1 cellular context compared by ENCODE assay signal in the genomic region with DNA sequence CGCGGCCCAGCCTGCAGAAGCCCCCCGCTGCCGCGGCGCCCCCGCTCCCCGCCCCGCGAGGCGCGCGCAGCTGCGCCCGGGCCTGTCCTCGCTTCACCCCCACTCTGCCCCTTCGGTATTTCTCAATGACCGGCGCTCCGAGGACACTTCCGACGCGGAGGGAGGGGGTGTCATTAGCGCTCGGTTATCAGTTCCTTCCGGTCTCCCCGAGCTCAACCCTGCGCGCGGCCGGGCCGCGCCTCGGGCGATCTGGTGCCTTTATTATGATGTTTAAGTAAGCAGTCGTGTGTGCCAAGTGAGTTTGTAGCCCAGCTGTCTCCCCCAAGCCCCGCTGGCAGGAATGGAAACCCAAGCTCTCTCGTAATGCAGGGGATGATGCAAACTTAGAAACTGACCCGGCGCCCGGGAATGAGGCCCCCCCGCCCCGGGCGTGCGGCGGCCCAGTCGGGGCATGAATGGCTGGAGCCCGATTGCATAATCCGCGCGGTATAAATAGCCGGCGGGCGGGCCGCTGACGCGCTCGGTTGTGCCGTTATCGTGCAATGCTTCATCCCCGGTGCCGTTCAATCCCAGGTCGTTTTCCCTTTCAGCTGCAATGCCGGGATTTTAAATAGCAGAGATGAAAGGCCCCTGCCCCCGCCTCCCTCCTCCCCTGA.
TF ChIP-seq lines count a peak whose summit lies in the region.

No MANE protein-coding gene starts in this region.

TF ChIP-seq in K562, 482 proteins besides CTCF, POLR2A, EP300 and RAD21 (continued from another document and continues in another):
- no peak for TF ChIP-seq NCOA4 (IDR thresholded peaks at IDR 0.05; ENCODE audit: partially characterized antibody)
- no peak for TF ChIP-seq ZSCAN29 (IDR thresholded peaks at IDR 0.05)
- TF ChIP-seq POLR3A (IDR thresholded peaks at IDR 0.05; ENCODE audit: borderline replicate concordance, extremely low read depth, insufficient read depth, insufficient read length): no peak
- no peak for TF ChIP-seq KLF13 (tag; IDR thresholded peaks at IDR 0.05; ENCODE audit: borderline replicate concordance, low read depth)
- TF ChIP-seq CBFB (CRISPR knock-in tag; IDR thresholded peaks at IDR 0.05): peak; percentile 50; the same call in 1 of the 2 replicates
- TF ChIP-seq, protein P1, sequence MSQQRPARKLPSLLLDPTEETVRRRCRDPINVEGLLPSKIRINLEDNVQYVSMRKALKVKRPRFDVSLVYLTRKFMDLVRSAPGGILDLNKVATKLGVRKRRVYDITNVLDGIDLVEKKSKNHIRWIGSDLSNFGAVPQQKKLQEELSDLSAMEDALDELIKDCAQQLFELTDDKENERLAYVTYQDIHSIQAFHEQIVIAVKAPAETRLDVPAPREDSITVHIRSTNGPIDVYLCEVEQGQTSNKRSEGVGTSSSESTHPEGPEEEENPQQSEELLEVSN (IDR thresholded peaks at IDR 0.05; ENCODE audit: borderline replicate concordance in 1 of 2, extremely low read depth in 1 of 2, insufficient read depth in 1 of 2, insufficient read length in 1 of 2, low read depth in 1 of 2, low read length in 1 of 2, poor library complexity in 1 of 2, severe bottlenecking in 1 of 2): peak; percentile 14 to 61
- peak; percentile 99 for TF ChIP-seq ETV1 (tag; conservative IDR thresholded peaks at IDR 0.05; ENCODE audit: low read depth)
- TF ChIP-seq SMAD2 (IDR thresholded peaks at IDR 0.05; ENCODE audit: low read depth, low read length): no peak
- TF ChIP-seq, protein P2, sequence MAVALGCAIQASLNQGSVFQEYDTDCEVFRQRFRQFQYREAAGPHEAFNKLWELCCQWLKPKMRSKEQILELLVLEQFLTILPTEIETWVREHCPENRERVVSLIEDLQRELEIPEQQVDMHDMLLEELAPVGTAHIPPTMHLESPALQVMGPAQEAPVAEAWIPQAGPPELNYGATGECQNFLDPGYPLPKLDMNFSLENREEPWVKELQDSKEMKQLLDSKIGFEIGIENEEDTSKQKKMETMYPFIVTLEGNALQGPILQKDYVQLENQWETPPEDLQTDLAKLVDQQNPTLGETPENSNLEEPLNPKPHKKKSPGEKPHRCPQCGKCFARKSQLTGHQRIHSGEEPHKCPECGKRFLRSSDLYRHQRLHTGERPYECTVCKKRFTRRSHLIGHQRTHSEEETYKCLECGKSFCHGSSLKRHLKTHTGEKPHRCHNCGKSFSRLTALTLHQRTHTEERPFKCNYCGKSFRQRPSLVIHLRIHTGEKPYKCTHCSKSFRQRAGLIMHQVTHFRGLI (CRISPR knock-in tag; IDR thresholded peaks at IDR 0.05): no peak
- TF ChIP-seq, protein P3, sequence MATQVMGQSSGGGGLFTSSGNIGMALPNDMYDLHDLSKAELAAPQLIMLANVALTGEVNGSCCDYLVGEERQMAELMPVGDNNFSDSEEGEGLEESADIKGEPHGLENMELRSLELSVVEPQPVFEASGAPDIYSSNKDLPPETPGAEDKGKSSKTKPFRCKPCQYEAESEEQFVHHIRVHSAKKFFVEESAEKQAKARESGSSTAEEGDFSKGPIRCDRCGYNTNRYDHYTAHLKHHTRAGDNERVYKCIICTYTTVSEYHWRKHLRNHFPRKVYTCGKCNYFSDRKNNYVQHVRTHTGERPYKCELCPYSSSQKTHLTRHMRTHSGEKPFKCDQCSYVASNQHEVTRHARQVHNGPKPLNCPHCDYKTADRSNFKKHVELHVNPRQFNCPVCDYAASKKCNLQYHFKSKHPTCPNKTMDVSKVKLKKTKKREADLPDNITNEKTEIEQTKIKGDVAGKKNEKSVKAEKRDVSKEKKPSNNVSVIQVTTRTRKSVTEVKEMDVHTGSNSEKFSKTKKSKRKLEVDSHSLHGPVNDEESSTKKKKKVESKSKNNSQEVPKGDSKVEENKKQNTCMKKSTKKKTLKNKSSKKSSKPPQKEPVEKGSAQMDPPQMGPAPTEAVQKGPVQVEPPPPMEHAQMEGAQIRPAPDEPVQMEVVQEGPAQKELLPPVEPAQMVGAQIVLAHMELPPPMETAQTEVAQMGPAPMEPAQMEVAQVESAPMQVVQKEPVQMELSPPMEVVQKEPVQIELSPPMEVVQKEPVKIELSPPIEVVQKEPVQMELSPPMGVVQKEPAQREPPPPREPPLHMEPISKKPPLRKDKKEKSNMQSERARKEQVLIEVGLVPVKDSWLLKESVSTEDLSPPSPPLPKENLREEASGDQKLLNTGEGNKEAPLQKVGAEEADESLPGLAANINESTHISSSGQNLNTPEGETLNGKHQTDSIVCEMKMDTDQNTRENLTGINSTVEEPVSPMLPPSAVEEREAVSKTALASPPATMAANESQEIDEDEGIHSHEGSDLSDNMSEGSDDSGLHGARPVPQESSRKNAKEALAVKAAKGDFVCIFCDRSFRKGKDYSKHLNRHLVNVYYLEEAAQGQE (CRISPR knock-in tag; IDR thresholded peaks at IDR 0.05; ENCODE audit: low read depth): no peak
- TF ChIP-seq U2AF2 (optimal IDR thresholded peaks at IDR 0.05; ENCODE audit: low read depth, low read length): no peak
- peak; percentile 63 for TF ChIP-seq RBBP5 (IDR thresholded peaks at IDR 0.05; ENCODE audit: borderline replicate concordance, insufficient read depth, low read length, poor library complexity, severe bottlenecking)
- TF ChIP-seq, protein P4, sequence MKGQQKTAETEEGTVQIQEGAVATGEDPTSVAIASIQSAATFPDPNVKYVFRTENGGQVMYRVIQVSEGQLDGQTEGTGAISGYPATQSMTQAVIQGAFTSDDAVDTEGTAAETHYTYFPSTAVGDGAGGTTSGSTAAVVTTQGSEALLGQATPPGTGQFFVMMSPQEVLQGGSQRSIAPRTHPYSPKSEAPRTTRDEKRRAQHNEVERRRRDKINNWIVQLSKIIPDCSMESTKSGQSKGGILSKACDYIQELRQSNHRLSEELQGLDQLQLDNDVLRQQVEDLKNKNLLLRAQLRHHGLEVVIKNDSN (CRISPR knock-in tag; IDR thresholded peaks at IDR 0.05): no peak
- peak; percentile 15; the same call in 1 of the 2 replicates for TF ChIP-seq TAF7 (tag; IDR thresholded peaks at IDR 0.05)
- no peak for TF ChIP-seq RHOXF2B (CRISPR knock-in tag; conservative IDR thresholded peaks at IDR 0.05)
- TF ChIP-seq, protein P5, sequence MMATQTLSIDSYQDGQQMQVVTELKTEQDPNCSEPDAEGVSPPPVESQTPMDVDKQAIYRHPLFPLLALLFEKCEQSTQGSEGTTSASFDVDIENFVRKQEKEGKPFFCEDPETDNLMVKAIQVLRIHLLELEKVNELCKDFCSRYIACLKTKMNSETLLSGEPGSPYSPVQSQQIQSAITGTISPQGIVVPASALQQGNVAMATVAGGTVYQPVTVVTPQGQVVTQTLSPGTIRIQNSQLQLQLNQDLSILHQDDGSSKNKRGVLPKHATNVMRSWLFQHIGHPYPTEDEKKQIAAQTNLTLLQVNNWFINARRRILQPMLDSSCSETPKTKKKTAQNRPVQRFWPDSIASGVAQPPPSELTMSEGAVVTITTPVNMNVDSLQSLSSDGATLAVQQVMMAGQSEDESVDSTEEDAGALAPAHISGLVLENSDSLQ (IDR thresholded peaks at IDR 0.05): no peak
- TF ChIP-seq, protein P6, sequence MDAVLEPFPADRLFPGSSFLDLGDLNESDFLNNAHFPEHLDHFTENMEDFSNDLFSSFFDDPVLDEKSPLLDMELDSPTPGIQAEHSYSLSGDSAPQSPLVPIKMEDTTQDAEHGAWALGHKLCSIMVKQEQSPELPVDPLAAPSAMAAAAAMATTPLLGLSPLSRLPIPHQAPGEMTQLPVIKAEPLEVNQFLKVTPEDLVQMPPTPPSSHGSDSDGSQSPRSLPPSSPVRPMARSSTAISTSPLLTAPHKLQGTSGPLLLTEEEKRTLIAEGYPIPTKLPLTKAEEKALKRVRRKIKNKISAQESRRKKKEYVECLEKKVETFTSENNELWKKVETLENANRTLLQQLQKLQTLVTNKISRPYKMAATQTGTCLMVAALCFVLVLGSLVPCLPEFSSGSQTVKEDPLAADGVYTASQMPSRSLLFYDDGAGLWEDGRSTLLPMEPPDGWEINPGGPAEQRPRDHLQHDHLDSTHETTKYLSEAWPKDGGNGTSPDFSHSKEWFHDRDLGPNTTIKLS (IDR thresholded peaks at IDR 0.05; ENCODE audit: borderline replicate concordance, low read depth): peak; percentile 61; the same call in 1 of the 2 replicates
- TF ChIP-seq KDM1A (IDR thresholded peaks at IDR 0.05): peak; percentile 79 to 86
- peak; percentile 76 for TF ChIP-seq CTBP1 (IDR thresholded peaks at IDR 0.05; ENCODE audit: borderline replicate concordance)
- no peak for TF ChIP-seq KLF10 (CRISPR knock-in tag; IDR thresholded peaks at IDR 0.05)
- no peak for TF ChIP-seq NFATC3 (IDR thresholded peaks at IDR 0.05)
- TF ChIP-seq NUFIP1 (IDR thresholded peaks at IDR 0.05; ENCODE audit: partially characterized antibody): no peak
- TF ChIP-seq NR2F6 (CRISPR knock-in tag; IDR thresholded peaks at IDR 0.05): no peak
- no peak for TF ChIP-seq MTA1 (IDR thresholded peaks at IDR 0.05; ENCODE audit: borderline replicate concordance)
- TF ChIP-seq ZNF551 (CRISPR knock-in tag; IDR thresholded peaks at IDR 0.05): no peak
- TF ChIP-seq SLC30A9 (CRISPR knock-in tag; IDR thresholded peaks at IDR 0.05): no peak
- no peak for TF ChIP-seq ZNF57 (CRISPR knock-in tag; IDR thresholded peaks at IDR 0.05)
- TF ChIP-seq, protein P7, sequence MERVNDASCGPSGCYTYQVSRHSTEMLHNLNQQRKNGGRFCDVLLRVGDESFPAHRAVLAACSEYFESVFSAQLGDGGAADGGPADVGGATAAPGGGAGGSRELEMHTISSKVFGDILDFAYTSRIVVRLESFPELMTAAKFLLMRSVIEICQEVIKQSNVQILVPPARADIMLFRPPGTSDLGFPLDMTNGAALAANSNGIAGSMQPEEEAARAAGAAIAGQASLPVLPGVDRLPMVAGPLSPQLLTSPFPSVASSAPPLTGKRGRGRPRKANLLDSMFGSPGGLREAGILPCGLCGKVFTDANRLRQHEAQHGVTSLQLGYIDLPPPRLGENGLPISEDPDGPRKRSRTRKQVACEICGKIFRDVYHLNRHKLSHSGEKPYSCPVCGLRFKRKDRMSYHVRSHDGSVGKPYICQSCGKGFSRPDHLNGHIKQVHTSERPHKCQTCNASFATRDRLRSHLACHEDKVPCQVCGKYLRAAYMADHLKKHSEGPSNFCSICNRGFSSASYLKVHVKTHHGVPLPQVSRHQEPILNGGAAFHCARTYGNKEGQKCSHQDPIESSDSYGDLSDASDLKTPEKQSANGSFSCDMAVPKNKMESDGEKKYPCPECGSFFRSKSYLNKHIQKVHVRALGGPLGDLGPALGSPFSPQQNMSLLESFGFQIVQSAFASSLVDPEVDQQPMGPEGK (CRISPR knock-in tag; IDR thresholded peaks at IDR 0.05; ENCODE audit: borderline replicate concordance): no peak
- TF ChIP-seq L3MBTL2 (IDR thresholded peaks at IDR 0.05): peak; percentile 42; the same call in 1 of the 2 replicates
- no peak for TF ChIP-seq RBM39 (optimal IDR thresholded peaks at IDR 0.05; ENCODE audit: low read depth, low read length)
- TF ChIP-seq, protein P8, sequence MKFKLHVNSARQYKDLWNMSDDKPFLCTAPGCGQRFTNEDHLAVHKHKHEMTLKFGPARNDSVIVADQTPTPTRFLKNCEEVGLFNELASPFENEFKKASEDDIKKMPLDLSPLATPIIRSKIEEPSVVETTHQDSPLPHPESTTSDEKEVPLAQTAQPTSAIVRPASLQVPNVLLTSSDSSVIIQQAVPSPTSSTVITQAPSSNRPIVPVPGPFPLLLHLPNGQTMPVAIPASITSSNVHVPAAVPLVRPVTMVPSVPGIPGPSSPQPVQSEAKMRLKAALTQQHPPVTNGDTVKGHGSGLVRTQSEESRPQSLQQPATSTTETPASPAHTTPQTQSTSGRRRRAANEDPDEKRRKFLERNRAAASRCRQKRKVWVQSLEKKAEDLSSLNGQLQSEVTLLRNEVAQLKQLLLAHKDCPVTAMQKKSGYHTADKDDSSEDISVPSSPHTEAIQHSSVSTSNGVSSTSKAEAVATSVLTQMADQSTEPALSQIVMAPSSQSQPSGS (CRISPR knock-in tag; IDR thresholded peaks at IDR 0.05): no peak
- TF ChIP-seq OTX1 (CRISPR knock-in tag; IDR thresholded peaks at IDR 0.05): 0 out of 2 replicates have a peak, but pooled peaks have one; percentile 34
- no peak for TF ChIP-seq NCOA6 (IDR thresholded peaks at IDR 0.05)
- peak; percentile 89 for TF ChIP-seq GABPA (tag; conservative IDR thresholded peaks at IDR 0.05; ENCODE audit: low read depth)
- peak; percentile 38; the same call in 1 of the 2 replicates for TF ChIP-seq SMARCC2 (IDR thresholded peaks at IDR 0.05; ENCODE audit: low read depth)
- TF ChIP-seq, protein P9, sequence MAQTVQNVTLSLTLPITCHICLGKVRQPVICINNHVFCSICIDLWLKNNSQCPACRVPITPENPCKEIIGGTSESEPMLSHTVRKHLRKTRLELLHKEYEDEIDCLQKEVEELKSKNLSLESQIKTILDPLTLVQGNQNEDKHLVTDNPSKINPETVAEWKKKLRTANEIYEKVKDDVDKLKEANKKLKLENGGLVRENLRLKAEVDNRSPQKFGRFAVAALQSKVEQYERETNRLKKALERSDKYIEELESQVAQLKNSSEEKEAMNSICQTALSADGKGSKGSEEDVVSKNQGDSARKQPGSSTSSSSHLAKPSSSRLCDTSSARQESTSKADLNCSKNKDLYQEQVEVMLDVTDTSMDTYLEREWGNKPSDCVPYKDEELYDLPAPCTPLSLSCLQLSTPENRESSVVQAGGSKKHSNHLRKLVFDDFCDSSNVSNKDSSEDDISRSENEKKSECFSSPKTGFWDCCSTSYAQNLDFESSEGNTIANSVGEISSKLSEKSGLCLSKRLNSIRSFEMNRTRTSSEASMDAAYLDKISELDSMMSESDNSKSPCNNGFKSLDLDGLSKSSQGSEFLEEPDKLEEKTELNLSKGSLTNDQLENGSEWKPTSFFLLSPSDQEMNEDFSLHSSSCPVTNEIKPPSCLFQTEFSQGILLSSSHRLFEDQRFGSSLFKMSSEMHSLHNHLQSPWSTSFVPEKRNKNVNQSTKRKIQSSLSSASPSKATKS (CRISPR knock-in tag; IDR thresholded peaks at IDR 0.05): no peak
- no peak for TF ChIP-seq ZNF717 (CRISPR knock-in tag; IDR thresholded peaks at IDR 0.05)
- peak; percentile 100 for TF ChIP-seq CEBPB (tag; IDR thresholded peaks at IDR 0.05)
- TF ChIP-seq SIX5 (IDR thresholded peaks at IDR 0.05; ENCODE audit: borderline replicate concordance in 1 of 2, insufficient read depth in 1 of 2, low read depth in 1 of 2, low read length in 2 of 2): no peak
- TF ChIP-seq, protein P10, sequence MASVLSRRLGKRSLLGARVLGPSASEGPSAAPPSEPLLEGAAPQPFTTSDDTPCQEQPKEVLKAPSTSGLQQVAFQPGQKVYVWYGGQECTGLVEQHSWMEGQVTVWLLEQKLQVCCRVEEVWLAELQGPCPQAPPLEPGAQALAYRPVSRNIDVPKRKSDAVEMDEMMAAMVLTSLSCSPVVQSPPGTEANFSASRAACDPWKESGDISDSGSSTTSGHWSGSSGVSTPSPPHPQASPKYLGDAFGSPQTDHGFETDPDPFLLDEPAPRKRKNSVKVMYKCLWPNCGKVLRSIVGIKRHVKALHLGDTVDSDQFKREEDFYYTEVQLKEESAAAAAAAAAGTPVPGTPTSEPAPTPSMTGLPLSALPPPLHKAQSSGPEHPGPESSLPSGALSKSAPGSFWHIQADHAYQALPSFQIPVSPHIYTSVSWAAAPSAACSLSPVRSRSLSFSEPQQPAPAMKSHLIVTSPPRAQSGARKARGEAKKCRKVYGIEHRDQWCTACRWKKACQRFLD (CRISPR knock-in tag; IDR thresholded peaks at IDR 0.05): no peak
